14 cellular contexts compared by ENCODE assay signal in the genomic region with DNA sequence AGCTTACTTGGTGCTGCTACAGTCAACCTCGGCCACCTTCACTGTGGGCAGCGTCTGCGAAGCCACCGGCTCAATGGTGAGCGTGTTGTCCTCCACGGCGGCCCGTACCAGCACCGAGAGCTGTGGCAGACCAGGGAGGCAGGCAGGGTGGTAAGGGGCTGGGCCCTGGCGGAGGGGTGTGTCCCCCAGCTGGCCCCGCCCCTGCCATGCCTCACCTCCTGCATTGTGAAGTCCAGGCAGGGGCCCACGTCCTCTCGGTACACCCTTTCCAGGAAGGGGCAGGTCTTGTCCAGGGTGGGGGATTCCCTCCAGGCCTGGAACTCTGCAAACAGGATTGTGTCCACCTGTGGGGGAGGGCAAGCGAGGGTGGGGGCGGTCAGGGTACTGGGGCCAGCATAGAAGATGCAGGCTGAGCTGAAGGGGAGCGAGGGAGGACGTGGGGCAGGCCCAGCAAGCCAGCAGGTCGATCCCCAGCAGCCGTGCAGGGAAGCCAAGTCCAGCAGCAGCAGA. TPM values are rescaled to one million over a fixed set of nuclear protein-coding genes. Genes with fewer than 3 reads are reported as not detected.
DNase-seq lines count a peak whose midpoint lies in the region; ATAC-seq and FAIRE-seq lines count a peak whose summit lies in the region.
"Had no signal": no experiment of that assay in that cellular context is flagged by ENCODE, and none has a peak within 500 bp of the region (broad histone marks: within the 10 kb centered on the region; RNA-seq: fewer than 3 reads in every experiment).

No MANE protein-coding gene starts in this region.

- H3K4me1 Mint-ChIP-seq in activated CD4-positive, alpha-beta T cell treated with anti-CD3 and anti-CD28 coated beads, Interleukin-2, amount 10 ng/mL, durations not matched to agents 7 days and 5 days: no peaks in the 10 kb centered on the region
- H3K4me1 Mint-ChIP-seq: activated B cell treated with CpG ODN at 0.5 μM for 24 hours; naive thymus-derived CD8-positive, alpha-beta T cell had no signal

- CTCF ChIA-PET in activated CD4-positive, alpha-beta T cell treated with anti-CD3 and anti-CD28 coated beads, Interleukin-2, amount 10 ng/mL, durations not matched to agents 7 days and 5 days (lab: Charles Lee): interaction anchor here (0.5 to 3.1 kb wide), 7 partner anchors 34 to 223 kb away, joined by 3 to 11 read pairs (median 3); no protein-coding TSS in a partner anchor

- H3K4me3 ChIP-seq in small intestine (ENCODE audit: low read depth in 1 of 2, low read length in 2 of 2): no peak overlapping the region

- H3K9me3 ChIP-seq in small intestine (ENCODE audit: control insufficient read depth, low read depth): no peaks in the 10 kb centered on the region
- H3K9me3 ChIP-seq: heart left ventricle had no signal

- no peak overlapping the region for H3K4me3 Mint-ChIP-seq in activated CD4-positive, alpha-beta T cell treated with anti-CD3 and anti-CD28 coated beads, Interleukin-2, amount 10 ng/mL, durations not matched to agents 7 days and 5 days
- H3K4me3 Mint-ChIP-seq: activated B cell treated with CpG ODN at 0.5 μM for 24 hours; naive thymus-derived CD8-positive, alpha-beta T cell had no signal

- ATAC-seq in HG03432 (IDR thresholded peaks at IDR 0.05; ENCODE audit: unreplicated experiment) (no peak), HG03108 (IDR thresholded peaks at IDR 0.05; ENCODE audit: unreplicated experiment) (no peak), HG03025 (IDR thresholded peaks at IDR 0.05; ENCODE audit: low FRiP score, unreplicated experiment) (no peak)
- ATAC-seq: naive thymus-derived CD8-positive, alpha-beta T cell had no signal

- no peaks in the 10 kb centered on the region for H3K36me3 Mint-ChIP-seq in activated CD4-positive, alpha-beta T cell treated with anti-CD3 and anti-CD28 coated beads, Interleukin-2, amount 10 ng/mL, durations not matched to agents 7 days and 5 days (ENCODE audit: low read depth)
- H3K36me3 Mint-ChIP-seq: naive thymus-derived CD8-positive, alpha-beta T cell had no signal

- no peaks in the 10 kb centered on the region for H3K27me3 Mint-ChIP-seq in activated CD4-positive, alpha-beta T cell treated with anti-CD3 and anti-CD28 coated beads, Interleukin-2, amount 10 ng/mL, durations not matched to agents 7 days and 5 days
- H3K27me3 Mint-ChIP-seq: activated B cell treated with CpG ODN at 0.5 μM for 24 hours had no signal

- no peaks in the 10 kb centered on the region for H3K36me3 ChIP-seq in small intestine (ENCODE audit: control insufficient read depth in 2 of 2, insufficient read depth in 2 of 2, low read length in 2 of 2)

- no peaks in the 10 kb centered on the region for H3K27me3 ChIP-seq in small intestine (ENCODE audit: control insufficient read depth in 2 of 2, insufficient read depth in 2 of 2, low read length in 2 of 2)
- H3K27me3 ChIP-seq: heart left ventricle had no signal

- 26 to 48% (median 27%) methylated on average over 18 to 19 of the region's 19 CpGs for WGBS in small intestine, 3 donors

- FAIRE-seq in small intestine (lab: Jason Lieb, UNC): no peak

- H3K9me3 Mint-ChIP-seq in activated CD4-positive, alpha-beta T cell treated with anti-CD3 and anti-CD28 coated beads, Interleukin-2, amount 10 ng/mL, durations not matched to agents 7 days and 5 days: no peaks in the 10 kb centered on the region
- H3K9me3 Mint-ChIP-seq: activated B cell treated with CpG ODN at 0.5 μM for 24 hours; naive thymus-derived CD8-positive, alpha-beta T cell had no signal

- peak; percentile 43 for DNase-seq in activated CD4-positive, alpha-beta T cell treated with anti-CD3 and anti-CD28 coated beads for 48 hours
- no peak for DNase-seq in activated CD4-positive, alpha-beta T cell treated with anti-CD3 and anti-CD28 coated beads, Interleukin-2, amount 10 ng/mL, durations not matched to agents 7 days and 5 days
- DNase-seq in astrocyte of the hippocampus (ENCODE audit: low read depth, low spot score) (peak; percentile 64), kidney tubule cell (ENCODE audit: low spot score) (peak; percentile 55), small intestine (peak; percentile 36)
- DNase-seq: activated B cell treated with CpG ODN at 0.5 μM for 24 hours; DMS79 treated with DMSO at 0.1 percent for 48 hours; effector CD4-positive, alpha-beta T cell; naive thymus-derived CD8-positive, alpha-beta T cell; NCI-H446 had no signal

- no peak overlapping the region for H3K27ac ChIP-seq in small intestine (ENCODE audit: low read depth in 1 of 2, low read length in 1 of 2)

- no peak overlapping the region for H3K27ac Mint-ChIP-seq in activated CD4-positive, alpha-beta T cell treated with anti-CD3 and anti-CD28 coated beads, Interleukin-2, amount 10 ng/mL, durations not matched to agents 7 days and 5 days
- H3K27ac Mint-ChIP-seq: activated B cell treated with CpG ODN at 0.5 μM for 24 hours; naive thymus-derived CD8-positive, alpha-beta T cell had no signal

- POLR2A ChIA-PET in activated CD4-positive, alpha-beta T cell treated with anti-CD3 and anti-CD28 coated beads, Interleukin-2, amount 10 ng/mL, durations not matched to agents 7 days and 5 days (lab: Charles Lee): no interaction called here

- no peaks in the 10 kb centered on the region for H3K4me1 ChIP-seq in small intestine (ENCODE audit: control insufficient read depth in 2 of 2, insufficient read depth in 1 of 2, low read depth in 1 of 2, low read length in 1 of 2)

RNA-seq across cellular contexts. Expression of a gene that starts 12.8 kb away (rescaled TPM):
- not detected for total RNA-seq in activated CD4-positive, alpha-beta T cell treated with anti-CD3 and anti-CD28 coated beads, Interleukin-2, amount 10 ng/mL, durations not matched to agents 7 days and 5 days
- 1 to 10 TPM in 2 of 3 donors, under 1 TPM in 1; 0.45 to 9.5 (median 4.9) TPM for polyA plus RNA-seq in small intestine
- total RNA-seq: activated B cell treated with CpG ODN at 0.5 μM for 24 hours had no signal
- polyA plus RNA-seq: naive thymus-derived CD8-positive, alpha-beta T cell had no signal

RNA-seq across cellular contexts. Expression of a gene that starts 13.2 kb away (rescaled TPM):
- 1 to 10 TPM; 2.9 to 3.7 TPM for total RNA-seq in activated CD4-positive, alpha-beta T cell treated with anti-CD3 and anti-CD28 coated beads, Interleukin-2, amount 10 ng/mL, durations not matched to agents 7 days and 5 days
- polyA plus RNA-seq in small intestine: 10 to 100 TPM in 1 of 3 donors, 1 to 10 TPM in 2; 5.9 to 17.9 (median 6.0) TPM

RNA-seq across cellular contexts. Expression of a gene that starts 45.6 kb away (rescaled TPM):
- not detected for total RNA-seq in activated CD4-positive, alpha-beta T cell treated with anti-CD3 and anti-CD28 coated beads, Interleukin-2, amount 10 ng/mL, durations not matched to agents 7 days and 5 days
- polyA plus RNA-seq in small intestine: 1 to 10 TPM; 2.7 to 4.7 (median 4.3) TPM
